Comparison of ENCODE assay signal across 9 cellular contexts in the genomic region with DNA sequence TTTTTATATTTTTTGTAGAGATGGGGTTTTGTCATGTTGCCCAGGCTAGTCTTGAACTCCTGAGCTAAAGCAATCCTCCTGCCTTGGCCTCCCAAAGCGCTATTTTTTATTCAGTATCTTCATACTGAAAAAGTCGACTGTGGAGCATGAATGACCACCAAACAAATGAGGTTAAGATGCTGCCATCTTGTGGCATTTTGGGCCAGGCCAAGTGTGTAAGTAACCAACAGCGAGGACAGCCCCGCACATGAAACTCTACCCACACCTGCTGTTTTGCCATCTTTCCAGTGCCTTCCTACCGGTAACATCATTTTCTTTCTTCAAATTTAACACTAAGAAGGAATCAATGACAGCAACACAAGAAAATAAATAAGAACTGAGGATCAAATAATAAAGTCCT. TPM values are rescaled to one million over a fixed set of nuclear protein-coding genes. Genes with fewer than 3 reads are reported as not detected.
DNase-seq lines count a peak whose midpoint lies in the region; ATAC-seq and TF ChIP-seq lines count a peak whose summit lies in the region.
"Had no signal": no experiment of that assay in that cellular context is flagged by ENCODE, and none has a peak within 500 bp of the region (broad histone marks: within the 10 kb centered on the region; RNA-seq: fewer than 3 reads in every experiment).

No MANE protein-coding gene starts in this region.

- H3K9me3 ChIP-seq in cardiac muscle cell (ENCODE audit: low read depth) (no peaks in the 10 kb centered on the region), endodermal cell (ENCODE audit: control insufficient read depth, low read length) (peaks cover 32% of the 10 kb centered on the region)

- H3K9me3 Mint-ChIP-seq in endodermal cell: peaks cover 8% of the 10 kb centered on the region
- H3K9me3 Mint-ChIP-seq: T-helper 2 cell treated with Interferon-gamma antibody and Interleukin-4, amounts not matched to agents 5 μg/mL and 100 μg/mL, for 36 hours had no signal

- no peaks in the 10 kb centered on the region for H3K27me3 Mint-ChIP-seq in endodermal cell (ENCODE audit: insufficient read depth)

- H3K4me3 ChIP-seq in cardiac muscle cell (no peak overlapping the region), endodermal cell (ENCODE audit: low read length) (no peak overlapping the region)

- H3K4me3 Mint-ChIP-seq in endodermal cell: no peak overlapping the region
- H3K4me3 Mint-ChIP-seq: T-helper 2 cell treated with Interferon-gamma antibody and Interleukin-4, amounts not matched to agents 5 μg/mL and 100 μg/mL, for 36 hours had no signal

- peak; percentile 9 to 19 for DNase-seq in cardiac muscle cell (ENCODE audit: low read depth in 1 of 2, low spot score in 1 of 2)
- DNase-seq in Right ventricle myocardium inferior (ENCODE audit: missing footprints): no peak
- peak; percentile 71 for DNase-seq in NCI-H69 (lab: John Stamatoyannopoulos, UW)
- peak; percentile 74 for DNase-seq in endodermal cell
- no peak for DNase-seq in activated effector memory CD4-positive, alpha-beta T cell treated with anti-CD3 and anti-CD28 coated beads, Interleukin-2, amount 50 U/mL, for 16 hours
- DNase-seq in left ventricle myocardium superior: no peak

- no peak overlapping the region for H3K27ac ChIP-seq in cardiac muscle cell
- no peak overlapping the region for H3K27ac ChIP-seq in endodermal cell (ENCODE audit: low read depth, low read length)

- WGBS in endodermal cell (ENCODE audit: insufficient coverage in 1 of 2, insufficient read length in 1 of 2), 2 experiments: 79 to 85% methylated on average over 5 of the region's 5 CpGs

- no peak overlapping the region for H3K27ac Mint-ChIP-seq in endodermal cell
- H3K27ac Mint-ChIP-seq: T-helper 2 cell treated with Interferon-gamma antibody and Interleukin-4, amounts not matched to agents 5 μg/mL and 100 μg/mL, for 36 hours had no signal

- no peak overlapping the region for H3K9ac ChIP-seq in endodermal cell (ENCODE audit: extremely low read depth, low read length, poor library complexity, severe bottlenecking)

- no peak for ATAC-seq in Right ventricle myocardium inferior
- no peak for ATAC-seq in HG03280 (IDR thresholded peaks at IDR 0.05; ENCODE audit: unreplicated experiment)
- no peak for ATAC-seq in left ventricle myocardium superior
- ATAC-seq in HG03354 (IDR thresholded peaks at IDR 0.05; ENCODE audit: poor library complexity, severe bottlenecking, unreplicated experiment): no peak

- intact Hi-C loops in Right ventricle myocardium inferior (cut with DNase I): no loop called here
- intact Hi-C loops in left ventricle myocardium superior (cut with micrococcal nuclease): no loop called here

- no peaks in the 10 kb centered on the region for H3K27me3 ChIP-seq in cardiac muscle cell
- H3K27me3 ChIP-seq in endodermal cell (ENCODE audit: control insufficient read depth, insufficient read depth, low read length, poor library complexity, severe bottlenecking): no peaks in the 10 kb centered on the region

- peak; percentile 6 for TF ChIP-seq CTCF in cardiac muscle cell (IDR thresholded peaks at IDR 0.05; ENCODE audit: low read depth, low read length)
- peak; percentile 67 for TF ChIP-seq CTCF in endodermal cell (conservative IDR thresholded peaks at IDR 0.05)

- H3K4me1 Mint-ChIP-seq in endodermal cell: peaks cover 7% of the 10 kb centered on the region

- no peaks in the 10 kb centered on the region for H3K36me3 Mint-ChIP-seq in endodermal cell (ENCODE audit: low read depth)

- H3K4me1 ChIP-seq in cardiac muscle cell (ENCODE audit: low read depth): no peaks in the 10 kb centered on the region
- H3K4me1 ChIP-seq in endodermal cell (ENCODE audit: control insufficient read depth, insufficient read depth, low read length): no peaks in the 10 kb centered on the region

- no peaks in the 10 kb centered on the region for H3K36me3 ChIP-seq in cardiac muscle cell
- no peaks in the 10 kb centered on the region for H3K36me3 ChIP-seq in endodermal cell (ENCODE audit: control insufficient read depth, insufficient read depth, low read length)

RNA-seq across cellular contexts. Expression of a gene that starts 32.2 kb away (rescaled TPM):
- 3.0 and 4.3 TPM in 2 replicates for total RNA-seq in cardiac muscle cell
- 2.7 and 5.1 TPM in 2 replicates for polyA plus RNA-seq in cardiac muscle cell
- total RNA-seq in Right ventricle myocardium inferior: 0.78 TPM
- total RNA-seq in endodermal cell: 1 to 10 TPM; 1.7 to 2.6 TPM
- 1.6 TPM for polyA plus RNA-seq in endodermal cell (2013, experiment 1 of 2)
- polyA plus RNA-seq in endodermal cell (2013, experiment 2 of 2): 0.99 TPM
- total RNA-seq in left ventricle myocardium superior: 0.87 TPM

Comparison
In these comparisons a context has a peak if more than half of its experiments do, and no peak if none do; other contexts are left out.
1. DNase-seq: peak in cardiac muscle cell (2 of 2), NCI-H69 (single experiment) and endodermal cell (single experiment); none in Right ventricle myocardium inferior (single experiment), activated effector memory CD4-positive, alpha-beta T cell treated with anti-CD3 and anti-CD28 coated beads, Interleukin-2, amount 50 U/mL, for 16 hours (single experiment) and left ventricle myocardium superior (single experiment).